9 cellular contexts compared by ENCODE assay signal in the genomic region with DNA sequence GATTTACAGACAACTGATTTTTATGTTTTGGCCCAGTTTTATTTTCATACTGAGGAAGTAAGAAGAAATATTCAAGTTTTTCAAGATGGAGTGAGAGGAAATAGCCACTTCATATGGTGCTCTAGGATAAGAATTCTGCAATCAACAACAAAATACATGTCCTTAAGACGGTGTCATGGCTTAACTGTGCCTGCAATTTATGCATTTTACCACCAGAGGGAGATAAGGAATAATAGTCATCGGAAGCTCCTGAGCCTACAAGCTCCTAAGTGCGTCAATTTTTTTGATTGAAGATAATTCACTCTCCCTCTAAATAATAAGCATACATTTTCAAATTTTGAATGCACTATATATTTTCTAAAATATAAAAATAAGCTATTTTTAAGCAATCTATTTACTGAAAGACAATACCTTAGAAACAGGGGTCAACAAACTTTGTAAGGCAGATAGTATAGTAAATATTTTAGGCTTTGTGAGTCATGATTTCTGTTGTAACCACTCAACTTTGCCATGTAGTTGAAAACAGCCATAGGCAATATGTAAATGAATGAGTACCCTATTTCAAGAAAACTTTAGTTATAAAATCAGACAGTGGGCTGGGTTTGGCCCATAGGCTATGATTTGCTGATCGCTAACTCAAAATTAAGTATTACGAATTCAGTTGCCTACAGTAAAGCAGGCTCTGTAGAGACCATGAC.
DNase-seq lines count a peak whose midpoint lies in the region; ATAC-seq, FAIRE-seq and TF ChIP-seq lines count a peak whose summit lies in the region.
"Had no signal": no experiment of that assay in that cellular context is flagged by ENCODE, and none has a peak within 500 bp of the region (broad histone marks: within the 10 kb centered on the region; RNA-seq: fewer than 3 reads in every experiment).

No MANE protein-coding gene starts in this region.

- no peaks in the 10 kb centered on the region for H3F3A ChIP-seq in GM23338 (replicated peaks; ENCODE audit: low read depth)

- CTCF ChIA-PET in A549 (lab: Yijun Ruan, JAX), result no interaction called here

- H3K36me3 Mint-ChIP-seq in GM23338 (ENCODE audit: low read depth), result peaks cover 6% of the 10 kb centered on the region; the same call in 2 of the 3 replicates

- H3K4me3 ChIP-seq in A549 (no peak overlapping the region), GM23338 (no peak overlapping the region), Peyer's patch (no peak overlapping the region)

- H3K9me3 ChIP-seq in A549 (no peaks in the 10 kb centered on the region; the same call in 2 of the 3 replicates), Peyer's patch (no peaks in the 10 kb centered on the region)

- ATAC-seq in A549, result peak in 1 of 2 experiments; percentile 43; a peak in 1 of 6 replicates
- peak; percentile 34 for ATAC-seq in GM23338
- peak; percentile 41 for ATAC-seq in foreskin keratinocyte
- ATAC-seq in HG03159 (IDR thresholded peaks at IDR 0.05; ENCODE audit: unreplicated experiment), result no peak

- H2AFZ ChIP-seq in GM23338, result no peak overlapping the region

- WGBS in A549 (ENCODE audit: missing lambda C conversion rate), result 34% methylated on average over 5 of the region's 5 CpGs

- H3K9me2 ChIP-seq in GM23338 (ENCODE audit: insufficient read depth), result no peaks in the 10 kb centered on the region; the same call in 1 of the 2 replicates

- H3K27ac ChIP-seq in A549 (no peak overlapping the region), GM23338 (ENCODE audit: low read depth) (peak overlapping the region; percentile 96), Peyer's patch (no peak overlapping the region), foreskin keratinocyte (no peak overlapping the region)

- H3K27me3 ChIP-seq in GM23338 (ENCODE audit: insufficient read depth), result no peaks in the 10 kb centered on the region
- no peaks in the 10 kb centered on the region for H3K27me3 ChIP-seq in Peyer's patch
- H3K27me3 ChIP-seq in foreskin keratinocyte, result no peaks in the 10 kb centered on the region

- H3K27ac Mint-ChIP-seq in GM23338, result peak overlapping the region; percentile 94

- H3K36me3 ChIP-seq in GM23338 (ENCODE audit: insufficient read depth), result no peaks in the 10 kb centered on the region
- no peaks in the 10 kb centered on the region for H3K36me3 ChIP-seq in Peyer's patch

- peaks cover 3% of the 10 kb centered on the region; the same call in 2 of the 3 replicates for H3K9me3 Mint-ChIP-seq in GM23338

- POLR2A ChIA-PET in A549 (lab: Yijun Ruan, JAX), result no interaction called here

- no peak overlapping the region for H3K4me3 Mint-ChIP-seq in GM23338

- H3K27me3 Mint-ChIP-seq in GM23338 (ENCODE audit: insufficient read depth, low read depth, poor library complexity), result no peaks in the 10 kb centered on the region

- TF ChIP-seq POLR2A in A549 (IDR thresholded peaks at IDR 0.05; ENCODE audit: low read length) (no peak), Peyer's patch (IDR thresholded peaks at IDR 0.05) (no peak), H54 (IDR thresholded peaks at IDR 0.05; ENCODE audit: low read depth, low read length) (no peak)

- 0 out of 3 replicates have a peak, but pooled peaks have one; percentile 18 for TF ChIP-seq CTCF in A549 (IDR thresholded peaks at IDR 0.05)
- peak; percentile 78 to 93 for TF ChIP-seq CTCF in GM23338 (conservative IDR thresholded peaks at IDR 0.05; ENCODE audit: low read depth in 2 of 2)
- TF ChIP-seq CTCF in Peyer's patch (IDR thresholded peaks at IDR 0.05), result peak in 5 of 6 experiments; percentile 34 to 71 (median 60)
- TF ChIP-seq CTCF in foreskin keratinocyte (conservative IDR thresholded peaks at IDR 0.05), result peak; percentile 79

- no peak for TF ChIP-seq EP300 in A549 (IDR thresholded peaks at IDR 0.05)

- FAIRE-seq in A549 (lab: Jason Lieb, UNC), result no peak
- FAIRE-seq in H54 (lab: Jason Lieb, UNC), result no peak

- H3K4me1 ChIP-seq in A549 (no peaks in the 10 kb centered on the region), GM23338 (ENCODE audit: insufficient read depth) (peaks cover 30% of the 10 kb centered on the region), Peyer's patch (peaks cover 0 to 12% (median 0%) of the 10 kb centered on the region in 4 donors), foreskin keratinocyte (no peaks in the 10 kb centered on the region)

- H3K4me1 Mint-ChIP-seq in GM23338, result peaks cover 44% of the 10 kb centered on the region

- no peak overlapping the region for H3K4me2 ChIP-seq in A549
- H3K4me2 ChIP-seq in GM23338, result peak overlapping the region; percentile 34

- no peaks in the 10 kb centered on the region for H3K79me2 ChIP-seq in GM23338 (replicated peaks; ENCODE audit: insufficient read depth)

- peak; percentile 14 to 38; a peak in 2 of 5 replicates for TF ChIP-seq RAD21 in A549 (conservative IDR thresholded peaks at IDR 0.05 in 1 of 2, IDR thresholded peaks at IDR 0.05 in 1 of 2)

- DNase-seq in A549 (ENCODE audit: low read depth in 1 of 2, low spot score in 1 of 2), result peak in 1 of 2 experiments; percentile 65
- DNase-seq in GM23338 (ENCODE audit: low spot score), result peak; percentile 92
- DNase-seq in Peyer's patch, result no peak
- DNase-seq in foreskin keratinocyte, result peak in 1 of 2 donors; percentile 57
- DNase-seq in H54 (ENCODE audit: insufficient read length, low spot score), result no peak
- DNase-seq in ureter (ENCODE audit: low spot score), result no peak
- no peak for DNase-seq in globus pallidus (ENCODE audit: low spot score)
- DNase-seq: DMS79 had no signal

- no peaks in the 10 kb centered on the region for H4K20me1 ChIP-seq in GM23338 (replicated peaks; ENCODE audit: insufficient read depth)

TF ChIP-seq in A549, 52 proteins besides CTCF, POLR2A, EP300 and RAD21:
- no peak for TF ChIP-seq RFX5 (IDR thresholded peaks at IDR 0.05)
- TF ChIP-seq POLR2AphosphoS2 (conservative IDR thresholded peaks at IDR 0.05; ENCODE audit: low read length), result no peak
- no peak for TF ChIP-seq SREBF2 (IDR thresholded peaks at IDR 0.05)

TF ChIP-seq in GM23338, 12 proteins besides CTCF, POLR2A, EP300 and RAD21 (continues in another document):
- TF ChIP-seq, protein P1, sequence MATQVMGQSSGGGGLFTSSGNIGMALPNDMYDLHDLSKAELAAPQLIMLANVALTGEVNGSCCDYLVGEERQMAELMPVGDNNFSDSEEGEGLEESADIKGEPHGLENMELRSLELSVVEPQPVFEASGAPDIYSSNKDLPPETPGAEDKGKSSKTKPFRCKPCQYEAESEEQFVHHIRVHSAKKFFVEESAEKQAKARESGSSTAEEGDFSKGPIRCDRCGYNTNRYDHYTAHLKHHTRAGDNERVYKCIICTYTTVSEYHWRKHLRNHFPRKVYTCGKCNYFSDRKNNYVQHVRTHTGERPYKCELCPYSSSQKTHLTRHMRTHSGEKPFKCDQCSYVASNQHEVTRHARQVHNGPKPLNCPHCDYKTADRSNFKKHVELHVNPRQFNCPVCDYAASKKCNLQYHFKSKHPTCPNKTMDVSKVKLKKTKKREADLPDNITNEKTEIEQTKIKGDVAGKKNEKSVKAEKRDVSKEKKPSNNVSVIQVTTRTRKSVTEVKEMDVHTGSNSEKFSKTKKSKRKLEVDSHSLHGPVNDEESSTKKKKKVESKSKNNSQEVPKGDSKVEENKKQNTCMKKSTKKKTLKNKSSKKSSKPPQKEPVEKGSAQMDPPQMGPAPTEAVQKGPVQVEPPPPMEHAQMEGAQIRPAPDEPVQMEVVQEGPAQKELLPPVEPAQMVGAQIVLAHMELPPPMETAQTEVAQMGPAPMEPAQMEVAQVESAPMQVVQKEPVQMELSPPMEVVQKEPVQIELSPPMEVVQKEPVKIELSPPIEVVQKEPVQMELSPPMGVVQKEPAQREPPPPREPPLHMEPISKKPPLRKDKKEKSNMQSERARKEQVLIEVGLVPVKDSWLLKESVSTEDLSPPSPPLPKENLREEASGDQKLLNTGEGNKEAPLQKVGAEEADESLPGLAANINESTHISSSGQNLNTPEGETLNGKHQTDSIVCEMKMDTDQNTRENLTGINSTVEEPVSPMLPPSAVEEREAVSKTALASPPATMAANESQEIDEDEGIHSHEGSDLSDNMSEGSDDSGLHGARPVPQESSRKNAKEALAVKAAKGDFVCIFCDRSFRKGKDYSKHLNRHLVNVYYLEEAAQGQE (IDR thresholded peaks at IDR 0.05; ENCODE audit: unreplicated experiment), result no peak
- TF ChIP-seq ZNF114 (CRISPR knock-in tag; IDR thresholded peaks at IDR 0.05), result no peak
- no peak for TF ChIP-seq NANOG (IDR thresholded peaks at IDR 0.05; ENCODE audit: borderline replicate concordance)
- TF ChIP-seq STAT1 (IDR thresholded peaks at IDR 0.05; ENCODE audit: unreplicated experiment), result no peak
- TF ChIP-seq CREB1 (CRISPR knock-in tag; IDR thresholded peaks at IDR 0.05; ENCODE audit: low read depth), result no peak
- no peak for TF ChIP-seq EZH2 (IDR thresholded peaks at IDR 0.05; ENCODE audit: low read depth, unreplicated experiment)
- no peak for TF ChIP-seq JUNB (IDR thresholded peaks at IDR 0.05; ENCODE audit: unreplicated experiment)
- TF ChIP-seq, protein P2, sequence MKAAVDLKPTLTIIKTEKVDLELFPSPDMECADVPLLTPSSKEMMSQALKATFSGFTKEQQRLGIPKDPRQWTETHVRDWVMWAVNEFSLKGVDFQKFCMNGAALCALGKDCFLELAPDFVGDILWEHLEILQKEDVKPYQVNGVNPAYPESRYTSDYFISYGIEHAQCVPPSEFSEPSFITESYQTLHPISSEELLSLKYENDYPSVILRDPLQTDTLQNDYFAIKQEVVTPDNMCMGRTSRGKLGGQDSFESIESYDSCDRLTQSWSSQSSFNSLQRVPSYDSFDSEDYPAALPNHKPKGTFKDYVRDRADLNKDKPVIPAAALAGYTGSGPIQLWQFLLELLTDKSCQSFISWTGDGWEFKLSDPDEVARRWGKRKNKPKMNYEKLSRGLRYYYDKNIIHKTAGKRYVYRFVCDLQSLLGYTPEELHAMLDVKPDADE (IDR thresholded peaks at IDR 0.05), result no peak

Comparison
In these comparisons a context has a peak if more than half of its experiments do, and no peak if none do; other contexts are left out.
1. CTCF ChIP-seq: peak in every context shown above with its lines; median percentile 86 in GM23338; 79 in foreskin keratinocyte; 60 in Peyer's patch; 18 in A549.